21 cellular contexts compared by ENCODE assay signal in genomic region chr2:216663846-216664245, GRCh38.
"Had no signal": no experiment of that assay in that cellular context is flagged by ENCODE, and none has a peak within 500 bp of the region (broad histone marks: within the 10 kb centered on the region; RNA-seq: fewer than 3 reads in every experiment).

No MANE protein-coding gene starts in this region.

- H3K27me3 ChIP-seq: foreskin keratinocyte, hepatocyte, neutrophil, ovary, right atrium auricular region, sigmoid colon, tibial artery, upper lobe of left lung, uterus had no signal

- DNase-seq: effector memory CD8-positive, alpha-beta T cell; foreskin keratinocyte; head of caudate nucleus; left cardiac atrium; left ventricle myocardium inferior; lower lobe of right lung; mesenchymal stem cell; naive B cell; ovary; sigmoid colon; stimulated activated CD4-positive, alpha-beta T cell treated with anti-CD3 and anti-CD28 coated beads, Interleukin-2, amount 100 ng/mL, for 24 hours; stimulated activated CD4-positive, alpha-beta T cell treated with anti-CD3 and anti-CD28 coated beads, Interleukin-4, amount 100 ng/mL, for 4 hours; stimulated activated naive CD4-positive, alpha-beta T cell treated with Interleukin-2 at 50 U/mL for 16 hours; tibial artery; upper lobe of left lung; uterus had no signal

- H3K36me3 Mint-ChIP-seq: naive B cell had no signal

- H3K36me3 ChIP-seq: lower lobe of right lung, neutrophil, ovary, sigmoid colon, upper lobe of left lung, uterus had no signal

- H3K9me3 ChIP-seq: left ventricle myocardium inferior, lower lobe of right lung, neutrophil, ovary, right atrium auricular region, sigmoid colon, tibial artery, upper lobe of left lung, uterus had no signal

- H3K9me3 Mint-ChIP-seq: dendritic cell treated with granulocyte-macrophage colony-stimulating factor and Interleukin-4, amounts not matched to agents 40 ng/mL and 50 ng/mL, for 4 days; effector memory CD8-positive, alpha-beta T cell; naive B cell had no signal

- H3K4me3 ChIP-seq: hepatocyte, left ventricle myocardium inferior, lower lobe of right lung, ovary, right atrium auricular region, sigmoid colon, skin epidermis, tibial artery, upper lobe of left lung, uterus had no signal

- H3K4me3 Mint-ChIP-seq: dendritic cell treated with granulocyte-macrophage colony-stimulating factor and Interleukin-4, amounts not matched to agents 40 ng/mL and 50 ng/mL, for 4 days; effector memory CD8-positive, alpha-beta T cell; naive B cell had no signal

- H3K27ac Mint-ChIP-seq: dendritic cell treated with granulocyte-macrophage colony-stimulating factor and Interleukin-4, amounts not matched to agents 40 ng/mL and 50 ng/mL, for 4 days; effector memory CD8-positive, alpha-beta T cell had no signal

- ATAC-seq: effector memory CD8-positive, alpha-beta T cell; lower lobe of right lung had no signal

- H3K27ac ChIP-seq: foreskin keratinocyte, left ventricle myocardium inferior, lower lobe of right lung, neutrophil, right atrium auricular region, upper lobe of left lung had no signal
